In genomic region chr2:74549685-74549971, GRCh38 we compare ENCODE assay signal across 10 cellular contexts. TPM values are rescaled to one million over a fixed set of nuclear protein-coding genes. Genes with fewer than 3 reads are reported as not detected.
DNase-seq lines count a peak whose midpoint lies in the region; ATAC-seq, FAIRE-seq and TF ChIP-seq lines count a peak whose summit lies in the region.
"Had no signal": no experiment of that assay in that cellular context is flagged by ENCODE, and none has a peak within 500 bp of the region (broad histone marks: within the 10 kb centered on the region; RNA-seq: fewer than 3 reads in every experiment).

No MANE protein-coding gene starts in this region.

- CTCF ChIA-PET in activated naive CD4-positive, alpha-beta T cell treated with anti-CD3 and anti-CD28 coated beads for 36 hours (lab: Charles Lee) = interaction anchor here (1.2 kb wide), 1 partner anchor 19 kb away, joined by 3 read pairs; no protein-coding TSS in a partner anchor
- CTCF ChIA-PET in HepG2 (lab: Yijun Ruan, JAX; ENCODE audit: low intra/inter-chr PET ratio, low total read pairs) = no interaction called here

- H3K27me3 Mint-ChIP-seq in activated naive CD4-positive, alpha-beta T cell treated with anti-CD3 and anti-CD28 coated beads for 36 hours (ENCODE audit: low read depth) = peaks cover 34% of the 10 kb centered on the region
- peaks cover 54% of the 10 kb centered on the region for H3K27me3 Mint-ChIP-seq in activated naive CD8-positive, alpha-beta T cell treated with anti-CD3 and anti-CD28 coated beads, Interleukin-2, amount 10 ng/mL, durations not matched to agents 7 days and 5 days

- H3K27ac ChIP-seq in HepG2 (ENCODE audit: extremely low read length, insufficient read depth, low read length) = no peak overlapping the region
- H3K27ac ChIP-seq in tibial nerve = peak overlapping the region in 3 of 4 donors; percentile 75 to 86 (median 82)
- H3K27ac ChIP-seq in right cardiac atrium (ENCODE audit: low read length) = no peak overlapping the region

- intact Hi-C loops in activated naive CD4-positive, alpha-beta T cell treated with anti-CD3 and anti-CD28 coated beads for 36 hours (cut with micrococcal nuclease) = no loop called here
- intact Hi-C loops in HepG2 (cut with micrococcal nuclease; ENCODE audit: unreplicated experiment) = no loop called here
- intact Hi-C loops in right cardiac atrium (cut with DNase I) = no loop called here

- no peaks in the 10 kb centered on the region for H3K79me2 ChIP-seq in HepG2 (ENCODE audit: insufficient read depth, low read length)

- H3K4me3 Mint-ChIP-seq in activated naive CD4-positive, alpha-beta T cell treated with anti-CD3 and anti-CD28 coated beads for 36 hours = peak overlapping the region; percentile 62
- peak overlapping the region; percentile 56 for H3K4me3 Mint-ChIP-seq in activated naive CD8-positive, alpha-beta T cell treated with anti-CD3 and anti-CD28 coated beads, Interleukin-2, amount 10 ng/mL, durations not matched to agents 7 days and 5 days

- 78% methylated on average over 11 of the region's 11 CpGs for WGBS in HepG2 (ENCODE audit: low lambda C conversion rate)
- 19 to 33% methylated on average over 9 to 11 of the region's 11 CpGs for WGBS in tibial nerve, 2 donors
- 31% methylated on average over 11 of the region's 11 CpGs for WGBS in right cardiac atrium

- TF ChIP-seq CTCF in HepG2 (CRISPR knock-in tag; IDR thresholded peaks at IDR 0.05) = no peak
- no peak for TF ChIP-seq CTCF in tibial nerve (IDR thresholded peaks at IDR 0.05)

- H3K36me3 Mint-ChIP-seq in activated naive CD4-positive, alpha-beta T cell treated with anti-CD3 and anti-CD28 coated beads for 36 hours (ENCODE audit: low read depth) = peaks cover 1% of the 10 kb centered on the region
- peaks cover 0 to 12% of the 10 kb centered on the region in 2 donors for H3K36me3 Mint-ChIP-seq in activated naive CD4-positive, alpha-beta T cell treated with anti-CD3 and anti-CD28 coated beads, Interleukin-2, amount 50 U/mL, for 72 hours
- H3K36me3 Mint-ChIP-seq in activated naive CD8-positive, alpha-beta T cell treated with anti-CD3 and anti-CD28 coated beads, Interleukin-2, amount 10 ng/mL, durations not matched to agents 7 days and 5 days = no peaks in the 10 kb centered on the region

- in situ Hi-C loops in HepG2 (cut with HindIII; ENCODE audit: extremely low pct_ligation_motif_present, low pct_unique_long_range_greater_than_20kb) = no loop called here

- DNase-seq in activated naive CD4-positive, alpha-beta T cell treated with anti-CD3 and anti-CD28 coated beads for 36 hours = no peak
- no peak for DNase-seq in activated naive CD4-positive, alpha-beta T cell treated with anti-CD3 and anti-CD28 coated beads, Interleukin-2, amount 50 U/mL, for 72 hours (ENCODE audit: low spot score in 2 of 2)
- no peak for DNase-seq in activated naive CD8-positive, alpha-beta T cell treated with anti-CD3 and anti-CD28 coated beads, Interleukin-2, amount 10 ng/mL, durations not matched to agents 7 days and 5 days
- no peak for DNase-seq in HepG2 (ENCODE audit: low spot score)
- DNase-seq in tibial nerve (ENCODE audit: low spot score in 2 of 2) = no peak
- no peak for DNase-seq in HPDE6-E6E7 (ENCODE audit: extremely low spot score)
- no peak for DNase-seq in right cardiac atrium
- DNase-seq: DMS153, NCI-H524 treated with DMSO at 0.1 percent for 48 hours had no signal

- POLR2A ChIA-PET in activated naive CD8-positive, alpha-beta T cell treated with anti-CD3 and anti-CD28 coated beads, Interleukin-2, amount 10 ng/mL, durations not matched to agents 7 days and 5 days (lab: Charles Lee) = no interaction called here
- POLR2A ChIA-PET in HepG2 (lab: Yijun Ruan, JAX) = interaction anchor here (1.1 kb wide), 1 partner anchor 25 kb away, joined by 3 read pairs; no protein-coding TSS in a partner anchor

- peaks cover 7% of the 10 kb centered on the region for H3K4me1 Mint-ChIP-seq in activated naive CD4-positive, alpha-beta T cell treated with anti-CD3 and anti-CD28 coated beads for 36 hours (ENCODE audit: low read depth)
- H3K4me1 Mint-ChIP-seq in activated naive CD8-positive, alpha-beta T cell treated with anti-CD3 and anti-CD28 coated beads, Interleukin-2, amount 10 ng/mL, durations not matched to agents 7 days and 5 days = peaks cover 23% of the 10 kb centered on the region

- H3K27me3 ChIP-seq in HepG2 (ENCODE audit: control insufficient read depth in 1 of 2, insufficient read depth in 2 of 2, low read length in 2 of 2) (peaks cover 0 to 27% of the 10 kb centered on the region in 2 experiments; a peak in 2 of 5 replicates), tibial nerve (no peaks in the 10 kb centered on the region), right cardiac atrium (ENCODE audit: control insufficient read depth, insufficient read depth) (no peaks in the 10 kb centered on the region)

- no peak overlapping the region for H2AFZ ChIP-seq in HepG2 (ENCODE audit: low read length)

- H3K4me3 ChIP-seq in HepG2 (replicated peaks in 1 of 3; ENCODE audit: insufficient read depth in 1 of 3, low read depth in 2 of 3, low read length in 3 of 3) (peak overlapping the region in 1 of 3 experiments; percentile 73; a peak in 2 of 6 replicates), tibial nerve (peak overlapping the region; percentile 52 to 64 (median 58)), right cardiac atrium (ENCODE audit: low read length) (no peak overlapping the region)

- TF ChIP-seq POLR2A in HepG2 (IDR thresholded peaks at IDR 0.05; ENCODE audit: insufficient read depth in 1 of 2, low read depth in 2 of 2, low read length in 2 of 2) (no peak), tibial nerve (IDR thresholded peaks at IDR 0.05) (no peak)

- H4K20me1 ChIP-seq in HepG2 (ENCODE audit: insufficient read depth, low read length) = no peaks in the 10 kb centered on the region

- no peaks in the 10 kb centered on the region for H3K9me3 ChIP-seq in HepG2 (ENCODE audit: low read length)
- no peaks in the 10 kb centered on the region for H3K9me3 ChIP-seq in tibial nerve
- no peaks in the 10 kb centered on the region for H3K9me3 ChIP-seq in right cardiac atrium (ENCODE audit: control insufficient read depth, low read length)

- TF ChIP-seq EP300 in HepG2 (IDR thresholded peaks at IDR 0.05; ENCODE audit: low read depth in 2 of 2, low read length in 2 of 2) = no peak
- TF ChIP-seq EP300 in HepG2 (CRISPR knock-in tag; IDR thresholded peaks at IDR 0.05; ENCODE audit: borderline replicate concordance) = no peak
- no peak for TF ChIP-seq EP300 in tibial nerve (IDR thresholded peaks at IDR 0.05)

- H3K9me3 Mint-ChIP-seq in activated naive CD4-positive, alpha-beta T cell treated with anti-CD3 and anti-CD28 coated beads for 36 hours = no peaks in the 10 kb centered on the region
- H3K9me3 Mint-ChIP-seq in activated naive CD4-positive, alpha-beta T cell treated with anti-CD3 and anti-CD28 coated beads, Interleukin-2, amount 50 U/mL, for 72 hours = no peaks in the 10 kb centered on the region
- H3K9me3 Mint-ChIP-seq in activated naive CD8-positive, alpha-beta T cell treated with anti-CD3 and anti-CD28 coated beads, Interleukin-2, amount 10 ng/mL, durations not matched to agents 7 days and 5 days = no peaks in the 10 kb centered on the region

- no peak for FAIRE-seq in HepG2 (lab: Jason Lieb, UNC)

- H3K9ac ChIP-seq in HepG2 (ENCODE audit: insufficient read depth, low read depth, low read length) = no peak overlapping the region

- H3K27ac Mint-ChIP-seq in activated naive CD4-positive, alpha-beta T cell treated with anti-CD3 and anti-CD28 coated beads for 36 hours = no peak overlapping the region
- no peak overlapping the region for H3K27ac Mint-ChIP-seq in activated naive CD4-positive, alpha-beta T cell treated with anti-CD3 and anti-CD28 coated beads, Interleukin-2, amount 50 U/mL, for 72 hours
- no peak overlapping the region for H3K27ac Mint-ChIP-seq in activated naive CD8-positive, alpha-beta T cell treated with anti-CD3 and anti-CD28 coated beads, Interleukin-2, amount 10 ng/mL, durations not matched to agents 7 days and 5 days

- no peak for TF ChIP-seq RAD21 in HepG2 (CRISPR knock-in tag; IDR thresholded peaks at IDR 0.05)

- H3K4me1 ChIP-seq in HepG2 (ENCODE audit: insufficient read depth, low read length) = peaks cover 53% of the 10 kb centered on the region
- H3K4me1 ChIP-seq in tibial nerve = peaks cover 0 to 50% (median 17%) of the 10 kb centered on the region in 4 donors
- H3K4me1 ChIP-seq in right cardiac atrium (ENCODE audit: control insufficient read depth, insufficient read depth, low read length) = no peaks in the 10 kb centered on the region

- H3K4me2 ChIP-seq in HepG2 (ENCODE audit: low read depth, low read length) = peak overlapping the region; percentile 74

- H3K36me3 ChIP-seq in HepG2 (replicated peaks in 1 of 2; ENCODE audit: control insufficient read depth in 1 of 2, insufficient read depth in 2 of 2, low read length in 2 of 2) (no peaks in the 10 kb centered on the region), tibial nerve (no peaks in the 10 kb centered on the region)

- BruUV-seq in HepG2 (replicated peaks; lab: Mats Ljungman, UMichigan) = no TSS peak

- no peak for ATAC-seq in activated naive CD4-positive, alpha-beta T cell treated with anti-CD3 and anti-CD28 coated beads, Interleukin-2, amount 50 U/mL, for 72 hours
- no peak for ATAC-seq in activated naive CD8-positive, alpha-beta T cell treated with anti-CD3 and anti-CD28 coated beads, Interleukin-2, amount 10 ng/mL, durations not matched to agents 7 days and 5 days (ENCODE audit: low read depth)
- no peak for ATAC-seq in HepG2
- ATAC-seq in GM21737 (IDR thresholded peaks at IDR 0.05; ENCODE audit: unreplicated experiment) = no peak
- no peak for ATAC-seq in right cardiac atrium

RNA-seq across cellular contexts. Expression of gene LOXL3, which starts 4.1 kb away (rescaled TPM):
- under 1 TPM; 0.35 to 0.41 TPM for total RNA-seq in activated naive CD4-positive, alpha-beta T cell treated with anti-CD3 and anti-CD28 coated beads for 36 hours
- 1 to 10 TPM in 1 of 2 donors, under 1 TPM in 1; 0.20 to 1.5 TPM for total RNA-seq in activated naive CD4-positive, alpha-beta T cell treated with anti-CD3 and anti-CD28 coated beads, Interleukin-2, amount 50 U/mL, for 72 hours
- total RNA-seq in activated naive CD8-positive, alpha-beta T cell treated with anti-CD3 and anti-CD28 coated beads, Interleukin-2, amount 10 ng/mL, durations not matched to agents 7 days and 5 days = under 1 TPM; 0.42 to 0.62 TPM
- 0.39 and 0.55 TPM in 2 replicates for total RNA-seq in HepG2 (2016; rRNA removed; fragmentation: Illumina TruSeq; extraction: Trizol)
- total RNA-seq in HepG2 (2016; cell fraction: cytosol; rRNA removed; fragmentation: Illumina TruSeq; extraction: Trizol; ENCODE audit: low read depth) = not detected in 2 replicates
- 0.36 and 0.82 TPM in 2 replicates for total RNA-seq in HepG2 (2016; cell fraction: insoluble cytoplasmic fraction; rRNA removed; fragmentation: Illumina TruSeq; extraction: Trizol)
- 0.09 and 0.10 TPM in 2 replicates for total RNA-seq in HepG2 (2016; cell fraction: membrane; rRNA removed; fragmentation: Illumina TruSeq; extraction: Trizol)
- 0.60 and 0.84 TPM in 2 replicates for total RNA-seq in HepG2 (2016; cell fraction: nucleus; rRNA removed; fragmentation: Illumina TruSeq; extraction: Trizol)
- 6.5 and 7.2 TPM in 2 replicates for polyA plus RNA-seq in HepG2 (2011; rRNA removed)
- 6.0 and 6.6 TPM in 2 replicates for polyA plus RNA-seq in HepG2 (2011; cell fraction: cytosol; rRNA removed)
- polyA plus RNA-seq in HepG2 (2011; cell fraction: nucleus; rRNA removed) = 9.6 and 11.7 TPM in 2 replicates
- 4.3 and 13.1 TPM in 2 replicates for polyA plus RNA-seq in HepG2 (2012)
- 0.19 TPM in 1 of 2 replicates, not detected in the other for polyA plus RNA-seq in HepG2 (2016; cell fraction: cytosol; fragmentation: Illumina TruSeq; extraction: Trizol; ENCODE audit: low read depth)
- polyA plus RNA-seq in HepG2 (2016; cell fraction: insoluble cytoplasmic fraction; fragmentation: Illumina TruSeq; extraction: Trizol; ENCODE audit: low read depth) = 0.13 and 0.20 TPM in 2 replicates
- polyA plus RNA-seq in HepG2 (2016; cell fraction: membrane; fragmentation: Illumina TruSeq; extraction: Trizol; ENCODE audit: low read depth) = 0.07 and 0.14 TPM in 2 replicates
- 1.2 and 1.6 TPM in 2 replicates for polyA plus RNA-seq in HepG2 (2016; cell fraction: nucleus; fragmentation: Illumina TruSeq; extraction: Trizol; ENCODE audit: insufficient read depth, low read depth)
- polyA minus RNA-seq in HepG2 (2011; rRNA and poly(A)+ RNA removed; ENCODE audit: low replicate concordance) = 0.72 and 6.0 TPM in 2 replicates
- 1.9 and 5.7 TPM in 2 replicates for polyA minus RNA-seq in HepG2 (2011; cell fraction: cytosol; rRNA and poly(A)+ RNA removed)
- 4.0 TPM in 2 replicates for polyA minus RNA-seq in HepG2 (2011; cell fraction: nucleus; rRNA and poly(A)+ RNA removed)
- total RNA-seq in tibial nerve = 10 to 100 TPM in 3 of 4 donors, 1 to 10 TPM in 1; 5.0 to 16.2 (median 13.5) TPM
- total RNA-seq in right cardiac atrium = 1 to 10 TPM; 4.3 to 8.3 (median 6.7) TPM
- 2.4 TPM for polyA plus RNA-seq in right cardiac atrium

RNA-seq across cellular contexts. Expression of gene DOK1, which starts 4.9 kb away (rescaled TPM):
- total RNA-seq in activated naive CD4-positive, alpha-beta T cell treated with anti-CD3 and anti-CD28 coated beads for 36 hours = 10 to 100 TPM; 12.3 to 13.2 TPM
- total RNA-seq in activated naive CD4-positive, alpha-beta T cell treated with anti-CD3 and anti-CD28 coated beads, Interleukin-2, amount 50 U/mL, for 72 hours = 10 to 100 TPM; 23.6 to 25.6 TPM
- 10 to 100 TPM; 37.7 to 38.3 TPM for total RNA-seq in activated naive CD8-positive, alpha-beta T cell treated with anti-CD3 and anti-CD28 coated beads, Interleukin-2, amount 10 ng/mL, durations not matched to agents 7 days and 5 days
- 0.53 and 0.66 TPM in 2 replicates for total RNA-seq in HepG2 (2016; rRNA removed; fragmentation: Illumina TruSeq; extraction: Trizol)
- total RNA-seq in HepG2 (2016; cell fraction: cytosol; rRNA removed; fragmentation: Illumina TruSeq; extraction: Trizol; ENCODE audit: low read depth) = 0.20 and 0.26 TPM in 2 replicates
- 0.73 and 0.74 TPM in 2 replicates for total RNA-seq in HepG2 (2016; cell fraction: insoluble cytoplasmic fraction; rRNA removed; fragmentation: Illumina TruSeq; extraction: Trizol)
- 0.46 and 0.79 TPM in 2 replicates for total RNA-seq in HepG2 (2016; cell fraction: membrane; rRNA removed; fragmentation: Illumina TruSeq; extraction: Trizol)
- 0.34 and 0.87 TPM in 2 replicates for total RNA-seq in HepG2 (2016; cell fraction: nucleus; rRNA removed; fragmentation: Illumina TruSeq; extraction: Trizol)
- 0.74 and 0.84 TPM in 2 replicates for polyA plus RNA-seq in HepG2 (2011; rRNA removed)
- polyA plus RNA-seq in HepG2 (2011; cell fraction: cytosol; rRNA removed) = 0.74 and 0.95 TPM in 2 replicates
- polyA plus RNA-seq in HepG2 (2011; cell fraction: nucleus; rRNA removed) = 0.97 and 1.7 TPM in 2 replicates
- 1.3 and 1.6 TPM in 2 replicates for polyA plus RNA-seq in HepG2 (2012)
- 0.22 and 0.43 TPM in 2 replicates for polyA plus RNA-seq in HepG2 (2016; cell fraction: cytosol; fragmentation: Illumina TruSeq; extraction: Trizol; ENCODE audit: low read depth)
- 0.35 and 0.96 TPM in 2 replicates for polyA plus RNA-seq in HepG2 (2016; cell fraction: insoluble cytoplasmic fraction; fragmentation: Illumina TruSeq; extraction: Trizol; ENCODE audit: low read depth)
- 0.50 and 0.79 TPM in 2 replicates for polyA plus RNA-seq in HepG2 (2016; cell fraction: membrane; fragmentation: Illumina TruSeq; extraction: Trizol; ENCODE audit: low read depth)
- 0.36 and 0.63 TPM in 2 replicates for polyA plus RNA-seq in HepG2 (2016; cell fraction: nucleus; fragmentation: Illumina TruSeq; extraction: Trizol; ENCODE audit: insufficient read depth, low read depth)
- 1.5 and 3.0 TPM in 2 replicates for polyA minus RNA-seq in HepG2 (2011; rRNA and poly(A)+ RNA removed; ENCODE audit: low replicate concordance)
- 0.40 and 0.62 TPM in 2 replicates for polyA minus RNA-seq in HepG2 (2011; cell fraction: cytosol; rRNA and poly(A)+ RNA removed)
- 0.64 and 1.4 TPM in 2 replicates for polyA minus RNA-seq in HepG2 (2011; cell fraction: nucleus; rRNA and poly(A)+ RNA removed)
- total RNA-seq in tibial nerve = 10 to 100 TPM; 22.2 to 34.2 (median 24.2) TPM
- 1 to 10 TPM; 7.1 to 8.6 (median 7.5) TPM for total RNA-seq in right cardiac atrium
- polyA plus RNA-seq in right cardiac atrium = 3.7 TPM

RNA-seq across cellular contexts. Expression of gene HTRA2, which starts 19.9 kb away (rescaled TPM):
- total RNA-seq in activated naive CD4-positive, alpha-beta T cell treated with anti-CD3 and anti-CD28 coated beads for 36 hours = 10 to 100 TPM; 39.0 to 39.7 TPM
- total RNA-seq in activated naive CD4-positive, alpha-beta T cell treated with anti-CD3 and anti-CD28 coated beads, Interleukin-2, amount 50 U/mL, for 72 hours = 10 to 100 TPM; 57.5 to 84.4 TPM
- total RNA-seq in activated naive CD8-positive, alpha-beta T cell treated with anti-CD3 and anti-CD28 coated beads, Interleukin-2, amount 10 ng/mL, durations not matched to agents 7 days and 5 days = 10 to 100 TPM; 46.6 to 47.4 TPM
- 37.0 and 47.7 TPM in 2 replicates for total RNA-seq in HepG2 (2016; rRNA removed; fragmentation: Illumina TruSeq; extraction: Trizol)
- 13.0 and 16.0 TPM in 2 replicates for total RNA-seq in HepG2 (2016; cell fraction: cytosol; rRNA removed; fragmentation: Illumina TruSeq; extraction: Trizol; ENCODE audit: low read depth)
- total RNA-seq in HepG2 (2016; cell fraction: insoluble cytoplasmic fraction; rRNA removed; fragmentation: Illumina TruSeq; extraction: Trizol) = 32.1 and 51.7 TPM in 2 replicates
- 24.9 and 25.2 TPM in 2 replicates for total RNA-seq in HepG2 (2016; cell fraction: membrane; rRNA removed; fragmentation: Illumina TruSeq; extraction: Trizol)
- 34.3 and 38.8 TPM in 2 replicates for total RNA-seq in HepG2 (2016; cell fraction: nucleus; rRNA removed; fragmentation: Illumina TruSeq; extraction: Trizol)
- polyA plus RNA-seq in HepG2 (2011; rRNA removed) = 50.3 and 56.1 TPM in 2 replicates
- polyA plus RNA-seq in HepG2 (2011; cell fraction: cytosol; rRNA removed) = 53.8 and 61.4 TPM in 2 replicates
- polyA plus RNA-seq in HepG2 (2011; cell fraction: nucleus; rRNA removed) = 92.9 and 109 TPM in 2 replicates
- 40.6 and 45.3 TPM in 2 replicates for polyA plus RNA-seq in HepG2 (2012)
- polyA plus RNA-seq in HepG2 (2016; cell fraction: cytosol; fragmentation: Illumina TruSeq; extraction: Trizol; ENCODE audit: low read depth) = 12.6 and 14.4 TPM in 2 replicates
- polyA plus RNA-seq in HepG2 (2016; cell fraction: insoluble cytoplasmic fraction; fragmentation: Illumina TruSeq; extraction: Trizol; ENCODE audit: low read depth) = 35.6 and 37.4 TPM in 2 replicates
- polyA plus RNA-seq in HepG2 (2016; cell fraction: membrane; fragmentation: Illumina TruSeq; extraction: Trizol; ENCODE audit: low read depth) = 20.3 and 20.9 TPM in 2 replicates
- 59.5 and 59.8 TPM in 2 replicates for polyA plus RNA-seq in HepG2 (2016; cell fraction: nucleus; fragmentation: Illumina TruSeq; extraction: Trizol; ENCODE audit: insufficient read depth, low read depth)
- 72.4 and 106 TPM in 2 replicates for polyA minus RNA-seq in HepG2 (2011; rRNA and poly(A)+ RNA removed; ENCODE audit: low replicate concordance)
- polyA minus RNA-seq in HepG2 (2011; cell fraction: cytosol; rRNA and poly(A)+ RNA removed) = 20.8 and 28.5 TPM in 2 replicates
- 35.9 and 51.6 TPM in 2 replicates for polyA minus RNA-seq in HepG2 (2011; cell fraction: nucleus; rRNA and poly(A)+ RNA removed)
- total RNA-seq in tibial nerve = 10 to 100 TPM; 37.8 to 45.3 (median 42.5) TPM
- 10 to 100 TPM; 26.3 to 31.2 (median 28.9) TPM for total RNA-seq in right cardiac atrium
- polyA plus RNA-seq in right cardiac atrium = 27.8 TPM

RNA-seq across cellular contexts. Expression of gene AUP1, which starts 20.1 kb away (rescaled TPM):
- 10 to 100 TPM; 77.4 to 78.5 TPM for total RNA-seq in activated naive CD4-positive, alpha-beta T cell treated with anti-CD3 and anti-CD28 coated beads for 36 hours
- 10 to 100 TPM; 42.3 to 97.1 TPM for total RNA-seq in activated naive CD4-positive, alpha-beta T cell treated with anti-CD3 and anti-CD28 coated beads, Interleukin-2, amount 50 U/mL, for 72 hours
- 100 to 1,000 TPM; 126 to 127 TPM for total RNA-seq in activated naive CD8-positive, alpha-beta T cell treated with anti-CD3 and anti-CD28 coated beads, Interleukin-2, amount 10 ng/mL, durations not matched to agents 7 days and 5 days
- total RNA-seq in HepG2 (2016; rRNA removed; fragmentation: Illumina TruSeq; extraction: Trizol) = 67.0 and 174 TPM in 2 replicates
- total RNA-seq in HepG2 (2016; cell fraction: cytosol; rRNA removed; fragmentation: Illumina TruSeq; extraction: Trizol; ENCODE audit: low read depth) = 95.5 and 114 TPM in 2 replicates
- 65.6 and 181 TPM in 2 replicates for total RNA-seq in HepG2 (2016; cell fraction: insoluble cytoplasmic fraction; rRNA removed; fragmentation: Illumina TruSeq; extraction: Trizol)
- 120 and 144 TPM in 2 replicates for total RNA-seq in HepG2 (2016; cell fraction: membrane; rRNA removed; fragmentation: Illumina TruSeq; extraction: Trizol)
- 197 and 227 TPM in 2 replicates for total RNA-seq in HepG2 (2016; cell fraction: nucleus; rRNA removed; fragmentation: Illumina TruSeq; extraction: Trizol)
- 267 and 291 TPM in 2 replicates for polyA plus RNA-seq in HepG2 (2011; rRNA removed)
- polyA plus RNA-seq in HepG2 (2011; cell fraction: cytosol; rRNA removed) = 214 and 249 TPM in 2 replicates
- 1,050 and 1,263 TPM in 2 replicates for polyA plus RNA-seq in HepG2 (2011; cell fraction: nucleus; rRNA removed)
- 138 and 140 TPM in 2 replicates for polyA plus RNA-seq in HepG2 (2012)
- polyA plus RNA-seq in HepG2 (2016; cell fraction: cytosol; fragmentation: Illumina TruSeq; extraction: Trizol; ENCODE audit: low read depth) = 118 and 134 TPM in 2 replicates
- polyA plus RNA-seq in HepG2 (2016; cell fraction: insoluble cytoplasmic fraction; fragmentation: Illumina TruSeq; extraction: Trizol; ENCODE audit: low read depth) = 70.3 and 84.7 TPM in 2 replicates
- 127 and 139 TPM in 2 replicates for polyA plus RNA-seq in HepG2 (2016; cell fraction: membrane; fragmentation: Illumina TruSeq; extraction: Trizol; ENCODE audit: low read depth)
- polyA plus RNA-seq in HepG2 (2016; cell fraction: nucleus; fragmentation: Illumina TruSeq; extraction: Trizol; ENCODE audit: insufficient read depth, low read depth) = 543 and 555 TPM in 2 replicates
- polyA minus RNA-seq in HepG2 (2011; rRNA and poly(A)+ RNA removed; ENCODE audit: low replicate concordance) = 211 and 273 TPM in 2 replicates
- 79.8 and 82.9 TPM in 2 replicates for polyA minus RNA-seq in HepG2 (2011; cell fraction: cytosol; rRNA and poly(A)+ RNA removed)
- polyA minus RNA-seq in HepG2 (2011; cell fraction: nucleus; rRNA and poly(A)+ RNA removed) = 199 and 204 TPM in 2 replicates
- total RNA-seq in tibial nerve = 100 to 1,000 TPM; 111 to 207 (median 135) TPM
- 10 to 100 TPM; 52.3 to 69.6 (median 63.3) TPM for total RNA-seq in right cardiac atrium
- 75.3 TPM for polyA plus RNA-seq in right cardiac atrium

RNA-seq across cellular contexts. Expression of gene DQX1, which starts 23.6 kb away (rescaled TPM):
- under 1 TPM; 0.10 to 0.45 TPM for total RNA-seq in activated naive CD4-positive, alpha-beta T cell treated with anti-CD3 and anti-CD28 coated beads for 36 hours
- 1 to 10 TPM in 1 of 2 donors, under 1 TPM in 1; 0.29 to 2.3 TPM for total RNA-seq in activated naive CD4-positive, alpha-beta T cell treated with anti-CD3 and anti-CD28 coated beads, Interleukin-2, amount 50 U/mL, for 72 hours
- under 1 TPM; 0.20 to 0.39 TPM for total RNA-seq in activated naive CD8-positive, alpha-beta T cell treated with anti-CD3 and anti-CD28 coated beads, Interleukin-2, amount 10 ng/mL, durations not matched to agents 7 days and 5 days
- total RNA-seq in HepG2 (2016; rRNA removed; fragmentation: Illumina TruSeq; extraction: Trizol) = 23.9 and 27.6 TPM in 2 replicates
- total RNA-seq in HepG2 (2016; cell fraction: cytosol; rRNA removed; fragmentation: Illumina TruSeq; extraction: Trizol; ENCODE audit: low read depth) = 2.6 and 3.3 TPM in 2 replicates
- 22.2 and 26.8 TPM in 2 replicates for total RNA-seq in HepG2 (2016; cell fraction: insoluble cytoplasmic fraction; rRNA removed; fragmentation: Illumina TruSeq; extraction: Trizol)
- total RNA-seq in HepG2 (2016; cell fraction: membrane; rRNA removed; fragmentation: Illumina TruSeq; extraction: Trizol) = 5.5 and 6.0 TPM in 2 replicates
- 33.6 and 38.9 TPM in 2 replicates for total RNA-seq in HepG2 (2016; cell fraction: nucleus; rRNA removed; fragmentation: Illumina TruSeq; extraction: Trizol)
- polyA plus RNA-seq in HepG2 (2011; rRNA removed) = 72.9 and 89.8 TPM in 2 replicates
- polyA plus RNA-seq in HepG2 (2011; cell fraction: cytosol; rRNA removed) = 26.2 and 34.1 TPM in 2 replicates
- polyA plus RNA-seq in HepG2 (2011; cell fraction: nucleus; rRNA removed) = 328 and 444 TPM in 2 replicates
- polyA plus RNA-seq in HepG2 (2012) = 18.7 and 45.3 TPM in 2 replicates
- 1.8 and 2.4 TPM in 2 replicates for polyA plus RNA-seq in HepG2 (2016; cell fraction: cytosol; fragmentation: Illumina TruSeq; extraction: Trizol; ENCODE audit: low read depth)
- polyA plus RNA-seq in HepG2 (2016; cell fraction: insoluble cytoplasmic fraction; fragmentation: Illumina TruSeq; extraction: Trizol; ENCODE audit: low read depth) = 24.5 and 26.6 TPM in 2 replicates
- polyA plus RNA-seq in HepG2 (2016; cell fraction: membrane; fragmentation: Illumina TruSeq; extraction: Trizol; ENCODE audit: low read depth) = 3.1 and 3.3 TPM in 2 replicates
- polyA plus RNA-seq in HepG2 (2016; cell fraction: nucleus; fragmentation: Illumina TruSeq; extraction: Trizol; ENCODE audit: insufficient read depth, low read depth) = 74.4 and 79.7 TPM in 2 replicates
- 0.37 and 58.7 TPM in 2 replicates for polyA minus RNA-seq in HepG2 (2011; rRNA and poly(A)+ RNA removed; ENCODE audit: low replicate concordance)
- 15.7 and 18.8 TPM in 2 replicates for polyA minus RNA-seq in HepG2 (2011; cell fraction: cytosol; rRNA and poly(A)+ RNA removed)
- polyA minus RNA-seq in HepG2 (2011; cell fraction: nucleus; rRNA and poly(A)+ RNA removed) = 68.4 and 72.2 TPM in 2 replicates
- 1 to 10 TPM in 1 of 4 donors, not detected in 3; 6.9 TPM for total RNA-seq in tibial nerve
- not detected for total RNA-seq in right cardiac atrium
- not detected for polyA plus RNA-seq in right cardiac atrium

Comparison
In these comparisons a context has a peak if more than half of its experiments do, and no peak if none do; other contexts are left out.
1. H3K27ac ChIP-seq: peak in tibial nerve (3 of 4); none in HepG2 (single experiment) and right cardiac atrium (single experiment).